Comparison of ENCODE assay signal across 11 cellular contexts in the genomic region with DNA sequence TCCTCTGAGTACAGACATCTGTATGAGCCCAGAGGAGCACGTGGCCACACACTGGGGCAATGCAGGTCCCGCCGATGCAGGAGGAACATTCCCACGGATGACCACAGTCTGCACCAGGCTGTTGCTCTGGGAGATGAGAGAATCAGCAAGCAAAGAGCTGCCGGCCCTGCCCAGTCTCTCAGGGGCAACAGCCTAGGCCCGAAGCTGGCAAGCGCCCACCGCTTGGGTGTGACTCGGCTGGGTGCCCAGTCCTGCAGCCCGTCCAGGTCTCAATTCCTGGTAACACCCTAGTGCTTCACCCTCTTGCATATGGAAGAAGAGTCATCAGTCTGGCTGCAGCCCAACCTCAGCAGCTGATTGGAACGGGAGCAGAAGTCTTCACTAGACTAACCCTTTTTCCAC.
DNase-seq lines count a peak whose midpoint lies in the region; ATAC-seq and TF ChIP-seq lines count a peak whose summit lies in the region.
"Had no signal": no experiment of that assay in that cellular context is flagged by ENCODE, and none has a peak within 500 bp of the region (broad histone marks: within the 10 kb centered on the region; RNA-seq: fewer than 3 reads in every experiment).

No MANE protein-coding gene starts in this region.

- H3K27me3 ChIP-seq in fibroblast of lung (ENCODE audit: control insufficient read depth, insufficient read depth, low read length) (peaks cover 23% of the 10 kb centered on the region), mucosa of rectum (ENCODE audit: control insufficient read depth in 2 of 2, insufficient read depth in 2 of 2, low read length in 2 of 2) (no peaks in the 10 kb centered on the region)

- peak; percentile 83 for DNase-seq in A172 (ENCODE audit: low spot score)
- peak; percentile 74 for DNase-seq in NCI-H446 treated with DMSO at 0.1 percent for 48 hours (lab: John Stamatoyannopoulos, UW)
- DNase-seq in fibroblast of lung (ENCODE audit: low read depth in 2 of 2): peak; percentile 38 to 89
- no peak for DNase-seq in stimulated activated CD4-positive, alpha-beta T cell treated with anti-CD3 and anti-CD28 coated beads, Interleukin-2, amount 100 ng/mL, for 48 hours
- DNase-seq in NCI-H345 treated with DMSO at 0.1 percent for 48 hours (lab: John Stamatoyannopoulos, UW; ENCODE audit: unreplicated experiment): no peak
- no peak for DNase-seq in HPDE6-E6E7 (ENCODE audit: extremely low spot score)
- DNase-seq: cerebellar nuclear complex, islet precursor cell, NCI-H187 treated with DMSO at 0.1 percent for 48 hours had no signal

- H2AFZ ChIP-seq in fibroblast of lung (ENCODE audit: low read length): no peak overlapping the region

- no peaks in the 10 kb centered on the region for H4K20me1 ChIP-seq in fibroblast of lung (ENCODE audit: control insufficient read depth, extremely low read depth, insufficient read depth, low read length)

- ATAC-seq in HG02571 (IDR thresholded peaks at IDR 0.05; ENCODE audit: unreplicated experiment): no peak

- no peaks in the 10 kb centered on the region for H3K9me3 ChIP-seq in fibroblast of lung (ENCODE audit: control insufficient read depth, insufficient read depth, low read depth, low read length)
- H3K9me3 ChIP-seq in mucosa of rectum (ENCODE audit: control insufficient read depth in 2 of 2, low read length in 2 of 2): no peaks in the 10 kb centered on the region

- H3K4me1 ChIP-seq in fibroblast of lung (ENCODE audit: control insufficient read depth, extremely low read depth, insufficient read depth, low read length) (no peaks in the 10 kb centered on the region), mucosa of rectum (ENCODE audit: control insufficient read depth in 2 of 2, insufficient read depth in 2 of 2, low read length in 2 of 2) (peaks cover 11 to 23% of the 10 kb centered on the region in 2 donors)

- no peak for TF ChIP-seq CTCF in fibroblast of lung (conservative IDR thresholded peaks at IDR 0.05 in 1 of 2, IDR thresholded peaks at IDR 0.05 in 1 of 2; ENCODE audit: low read depth in 1 of 2, low read length in 2 of 2)

- H3K9ac ChIP-seq in fibroblast of lung (ENCODE audit: insufficient read depth, low read length) (no peak overlapping the region), mucosa of rectum (ENCODE audit: low read depth in 1 of 2, low read length in 2 of 2) (no peak overlapping the region)

- H3K36me3 ChIP-seq in fibroblast of lung (ENCODE audit: control insufficient read depth, insufficient read depth, low read length): no peaks in the 10 kb centered on the region
- H3K36me3 ChIP-seq in mucosa of rectum (ENCODE audit: control insufficient read depth in 2 of 2, insufficient read depth in 2 of 2, low read length in 2 of 2): no peaks in the 10 kb centered on the region

- H3K79me2 ChIP-seq in fibroblast of lung (ENCODE audit: control insufficient read depth, insufficient read depth, low read length): no peaks in the 10 kb centered on the region

- H3K4me3 ChIP-seq in fibroblast of lung (replicated peaks in 1 of 4; ENCODE audit: control extremely low read depth in 1 of 4, insufficient read depth in 1 of 4, low read depth in 3 of 4, low read length in 4 of 4) (no peak overlapping the region), mucosa of rectum (ENCODE audit: low read length in 2 of 2) (no peak overlapping the region)

- no peak overlapping the region for H3K4me2 ChIP-seq in fibroblast of lung (ENCODE audit: extremely low read depth, insufficient read depth, low read length)

- H3K27ac ChIP-seq in fibroblast of lung (ENCODE audit: insufficient read depth, low read length) (no peak overlapping the region), mucosa of rectum (ENCODE audit: low read depth in 2 of 2, low read length in 2 of 2) (peak overlapping the region; percentile 6 to 20)

Comparison
In these comparisons a context has a peak if more than half of its experiments do, and no peak if none do; other contexts are left out.
1. DNase-seq: peak in A172 (single experiment), NCI-H446 treated with DMSO at 0.1 percent for 48 hours (single experiment) and fibroblast of lung (2 of 2); none in stimulated activated CD4-positive, alpha-beta T cell treated with anti-CD3 and anti-CD28 coated beads, Interleukin-2, amount 100 ng/mL, for 48 hours (0 of 2), NCI-H345 treated with DMSO at 0.1 percent for 48 hours (single experiment) and HPDE6-E6E7 (single experiment).